In the genomic region with DNA sequence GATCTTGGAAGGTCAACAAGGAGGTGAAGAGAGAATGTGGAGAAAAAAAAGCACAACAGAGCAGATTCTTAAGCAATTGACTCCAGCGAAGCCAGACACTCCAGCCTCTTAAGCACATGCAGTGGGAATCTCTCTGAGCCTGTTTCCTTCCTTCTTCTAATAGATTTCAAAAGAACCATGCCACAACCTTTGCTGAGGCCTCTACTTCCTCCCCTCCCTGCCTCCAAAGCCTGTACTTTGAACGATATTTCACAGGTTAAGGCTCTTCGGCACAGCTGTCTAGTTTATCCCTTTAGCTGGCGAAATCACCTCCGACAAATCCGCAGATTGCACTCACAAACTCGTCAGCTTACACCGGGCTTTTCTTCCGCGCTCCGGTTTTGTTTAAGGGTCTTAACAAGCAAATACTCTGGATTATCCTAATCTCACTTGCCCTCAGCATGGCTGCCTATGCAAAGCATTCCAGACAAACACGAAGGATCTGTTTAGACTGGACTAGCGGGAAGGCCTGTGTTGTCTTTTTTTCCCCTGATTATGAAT, we compare ENCODE assay signal across 18 cellular contexts.
"Had no signal": no experiment of that assay in that cellular context is flagged by ENCODE, and none has a peak within 500 bp of the region (broad histone marks: within the 10 kb centered on the region; RNA-seq: fewer than 3 reads in every experiment).

No MANE protein-coding gene starts in this region.

- DNase-seq: activated naive CD4-positive, alpha-beta T cell treated with Interleukin-2 at 50 U/mL for 16 hours; activated T-cell treated with anti-CD3 and anti-CD28 coated beads for 4 hours; anterior cingulate cortex; brain microvascular endothelial cell; cortex of kidney; effector CD8-positive, alpha-beta T cell; esophagus squamous epithelium; kidney glomerular epithelial cell; left ventricle myocardium superior; naive thymus-derived CD8-positive, alpha-beta T cell; sigmoid colon; stimulated activated CD4-positive, alpha-beta T cell treated with anti-CD3 and anti-CD28 coated beads, Interleukin-12 subunit alpha, Interleukin-12 subunit beta, amount 100 ng/mL, for 4 hours; stimulated activated CD4-positive, alpha-beta T cell treated with anti-CD3 and anti-CD28 coated beads, Interleukin-2, amount 100 ng/mL, for 24 hours; stomach; testis; upper lobe of left lung had no signal

- H3K27me3 ChIP-seq: brain microvascular endothelial cell, sigmoid colon, testis, upper lobe of left lung had no signal

- ATAC-seq: left ventricle myocardium superior; naive thymus-derived CD8-positive, alpha-beta T cell had no signal

- H3K4me1 ChIP-seq: testis had no signal

- FAIRE-seq: endothelial cell of umbilical vein, TTC549 had no signal

- H3K9me3 ChIP-seq: esophagus squamous epithelium, sigmoid colon, stomach, testis, upper lobe of left lung had no signal

- H3K27ac ChIP-seq: brain microvascular endothelial cell, esophagus squamous epithelium, sigmoid colon, stomach, testis, upper lobe of left lung had no signal

- H3K4me3 ChIP-seq: esophagus squamous epithelium, sigmoid colon, stomach, testis, upper lobe of left lung had no signal

- H3K36me3 ChIP-seq: brain microvascular endothelial cell, esophagus squamous epithelium, stomach, upper lobe of left lung had no signal
